Comparison of ENCODE assay signal across 8 cellular contexts in the genomic region with DNA sequence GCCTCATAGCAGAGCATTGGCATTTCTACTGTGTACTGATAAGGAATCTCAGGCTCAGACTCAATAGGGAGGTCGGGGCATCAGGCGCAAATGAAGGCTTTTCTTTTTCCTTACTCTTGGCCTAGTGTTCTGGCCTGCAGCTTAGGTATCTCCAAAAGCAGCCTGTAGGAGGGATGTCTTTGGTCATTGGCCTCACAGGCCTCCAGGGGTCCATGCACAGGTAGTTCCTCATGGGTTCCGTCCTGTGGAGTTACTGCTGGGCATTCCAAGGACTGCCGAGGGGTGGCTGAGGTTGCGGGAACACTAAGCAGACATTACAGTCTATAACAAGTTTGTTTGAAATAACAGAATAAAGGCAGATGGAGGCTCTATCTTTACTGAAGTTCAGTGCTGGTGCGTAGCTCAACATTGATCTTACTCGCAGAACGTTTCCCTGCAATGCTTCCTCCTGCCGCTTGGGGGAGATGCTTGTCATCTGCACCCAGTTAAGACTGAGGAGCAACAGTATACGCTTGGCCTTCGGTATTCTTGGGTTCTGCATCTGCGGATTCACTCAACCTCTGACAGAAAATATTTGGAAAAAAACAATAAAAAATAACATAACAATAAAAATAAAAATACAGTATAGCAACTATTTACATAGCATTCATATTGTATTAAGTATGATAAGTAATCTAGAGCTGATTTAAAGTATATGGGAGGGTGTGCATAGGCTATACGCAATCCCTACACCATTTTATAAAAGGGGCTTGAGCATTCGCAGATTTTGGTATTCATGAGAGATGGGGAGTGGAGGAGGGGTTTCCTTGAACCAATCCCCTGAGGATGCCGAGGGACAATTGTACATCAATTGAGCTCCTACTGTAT. TPM values are rescaled to one million over a fixed set of nuclear protein-coding genes. Genes with fewer than 3 reads are reported as not detected.
DNase-seq lines count a peak whose midpoint lies in the region; ATAC-seq and TF ChIP-seq lines count a peak whose summit lies in the region.

No MANE protein-coding gene starts in this region.

- no peak for TF ChIP-seq POLR2A in adrenal gland (IDR thresholded peaks at IDR 0.05)

- POLR2A ChIA-PET in Panc1 (lab: Charles Lee): no interaction called here

- no peaks in the 10 kb centered on the region for H3K4me1 ChIP-seq in Panc1 (ENCODE audit: control insufficient read depth, insufficient read depth, low read length)
- no peaks in the 10 kb centered on the region for H3K4me1 ChIP-seq in adrenal gland (replicated peaks in 1 of 2)
- H3K4me1 ChIP-seq in thoracic aorta (ENCODE audit: control insufficient read depth in 1 of 2, low read depth in 2 of 2): no peaks in the 10 kb centered on the region

- H3K36me3 ChIP-seq in Panc1 (ENCODE audit: control insufficient read depth, insufficient read depth, low read length) (no peaks in the 10 kb centered on the region), adrenal gland (replicated peaks in 1 of 2) (no peaks in the 10 kb centered on the region), thoracic aorta (no peaks in the 10 kb centered on the region)

- TF ChIP-seq CTCF in Panc1 (IDR thresholded peaks at IDR 0.05) (peak; percentile 96), adrenal gland (IDR thresholded peaks at IDR 0.05) (peak; percentile 28 to 65 (median 56)), thoracic aorta (IDR thresholded peaks at IDR 0.05) (peak; percentile 37)

- BruUV-seq in Panc1 (replicated peaks; lab: Mats Ljungman, UMichigan): no TSS peak

- in situ Hi-C loops in Panc1 (cut with HindIII; ENCODE audit: low pct_unique_long_range_greater_than_20kb, low sequenced_read_pairs): no loop called here

- DNase-seq in NCI-H2171 treated with DMSO at 0.1 percent for 48 hours (lab: John Stamatoyannopoulos, UW) (peak; percentile 22), NCI-H2171 (lab: John Stamatoyannopoulos, UW) (no peak), Panc1 (ENCODE audit: low read depth, low spot score) (peak; percentile 25), adrenal gland (peak in 5 of 7 donors; percentile 29 to 59 (median 34)), kidney tubule cell (ENCODE audit: low spot score) (peak; percentile 47), thoracic aorta (ENCODE audit: low spot score) (no peak), amniotic stem cell (lab: John Stamatoyannopoulos, UW) (no peak)

- ATAC-seq in HG02973 (IDR thresholded peaks at IDR 0.05; ENCODE audit: unreplicated experiment) (peak; percentile 33), Panc1 (peak; percentile 87), thoracic aorta (ENCODE audit: insufficient number of reproducible peaks, low FRiP score, low read depth) (no peak)

- CTCF ChIA-PET in Panc1 (lab: Charles Lee): interaction anchor here (0.6 to 1.4 kb wide), 7 partner anchors 14 to 175 kb away, joined by 3 to 8 read pairs (median 5); no protein-coding TSS in a partner anchor

- H3K4me3 ChIP-seq in Panc1 (ENCODE audit: low read depth in 2 of 2, low read length in 2 of 2) (no peak overlapping the region), adrenal gland (no peak overlapping the region), thoracic aorta (no peak overlapping the region)

- 59 to 70% (median 63%) methylated on average over 13 to 15 of the region's 15 CpGs for WGBS in adrenal gland, 4 donors

- H3K27ac ChIP-seq in Panc1 (ENCODE audit: low read length) (no peak overlapping the region), adrenal gland (no peak overlapping the region), thoracic aorta (no peak overlapping the region)

- H3K27me3 ChIP-seq in Panc1 (ENCODE audit: control insufficient read depth, insufficient read depth, low read length): no peaks in the 10 kb centered on the region; the same call in 1 of the 2 replicates
- H3K27me3 ChIP-seq in adrenal gland: no peaks in the 10 kb centered on the region
- no peaks in the 10 kb centered on the region for H3K27me3 ChIP-seq in thoracic aorta (replicated peaks; ENCODE audit: insufficient read depth)

- H3K9me3 ChIP-seq in Panc1 (ENCODE audit: control insufficient read depth, insufficient read depth, low read depth, low read length) (no peaks in the 10 kb centered on the region), adrenal gland (replicated peaks in 1 of 3) (no peaks in the 10 kb centered on the region), thoracic aorta (no peaks in the 10 kb centered on the region)

- intact Hi-C loops in Panc1 (cut with micrococcal nuclease; ENCODE audit: unreplicated experiment): no loop called here
- intact Hi-C loops in adrenal gland (cut with DNase I): no loop called here

RNA-seq across cellular contexts. Expression of gene SH2D4B, which starts 58.9 kb away (rescaled TPM):
- total RNA-seq in Panc1 (2021; ENCODE audit: unreplicated experiment): 0.10 TPM
- polyA plus RNA-seq in Panc1 (2012; ENCODE audit: insufficient read length): not detected
- total RNA-seq in adrenal gland: under 1 TPM in 1 of 8 donors, not detected in 7; 0.35 TPM
- under 1 TPM in 1 of 3 donors, not detected in 2; 0.07 TPM for polyA plus RNA-seq in adrenal gland
- total RNA-seq in thoracic aorta: under 1 TPM in 1 of 2 donors, not detected in 1; 0.92 TPM

Comparison
In these comparisons a context has a peak if more than half of its experiments do, and no peak if none do; other contexts are left out.
1. DNase-seq: peak in NCI-H2171 treated with DMSO at 0.1 percent for 48 hours (single experiment), Panc1 (single experiment), adrenal gland (5 of 7) and kidney tubule cell (single experiment); none in NCI-H2171 (single experiment), thoracic aorta (single experiment) and amniotic stem cell (single experiment).
2. CTCF ChIP-seq: peak in every context shown above with its lines; median percentile 96 in Panc1; 56 in adrenal gland; 37 in thoracic aorta.